17 cellular contexts compared by ENCODE assay signal in the genomic region with DNA sequence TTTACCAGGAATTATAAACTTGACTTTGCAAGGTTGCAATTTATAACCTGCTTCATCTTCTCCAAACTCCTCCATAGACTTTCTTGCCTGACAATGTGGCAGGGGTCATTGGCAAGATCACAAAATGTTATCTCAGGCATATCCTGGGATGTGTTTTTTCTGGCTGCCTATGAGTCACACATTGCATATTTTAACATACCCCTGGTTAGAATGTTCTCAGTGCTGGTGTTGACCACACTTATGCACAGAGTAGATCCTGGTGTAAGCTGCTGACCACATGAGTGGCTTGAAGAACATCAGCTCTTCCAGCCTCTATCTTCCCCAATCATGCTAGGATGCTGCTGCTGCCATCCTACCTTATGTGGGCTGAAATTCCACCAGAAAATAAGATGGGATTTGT.
DNase-seq lines count a peak whose midpoint lies in the region; ATAC-seq, FAIRE-seq and TF ChIP-seq lines count a peak whose summit lies in the region.
"Had no signal": no experiment of that assay in that cellular context is flagged by ENCODE, and none has a peak within 500 bp of the region (broad histone marks: within the 10 kb centered on the region; RNA-seq: fewer than 3 reads in every experiment).

No MANE protein-coding gene starts in this region.

- H3K4ac ChIP-seq in mesenchymal stem cell (ENCODE audit: low read depth in 1 of 2, low read length in 2 of 2) = no peak overlapping the region

- no peak overlapping the region for H2BK12ac ChIP-seq in mesenchymal stem cell (ENCODE audit: low read length in 2 of 2)

- no peak overlapping the region for H3K4me2 ChIP-seq in mesenchymal stem cell (ENCODE audit: low read length, poor library complexity, severe bottlenecking)

- H3K9me3 ChIP-seq in mesenchymal stem cell (ENCODE audit: control insufficient read depth, low read length) (no peaks in the 10 kb centered on the region), transverse colon (no peaks in the 10 kb centered on the region), aorta (ENCODE audit: control insufficient read depth, low read length) (no peaks in the 10 kb centered on the region)
- H3K9me3 ChIP-seq: esophagus squamous epithelium, prostate gland had no signal

- ATAC-seq in GM21825 (IDR thresholded peaks at IDR 0.05; ENCODE audit: unreplicated experiment) (no peak), aorta (ENCODE audit: low FRiP score) (no peak)
- ATAC-seq: Right ventricle myocardium inferior had no signal

- no peak for TF ChIP-seq EP300 in transverse colon (IDR thresholded peaks at IDR 0.05; ENCODE audit: low read depth)

- H3K14ac ChIP-seq in mesenchymal stem cell (ENCODE audit: low read length in 2 of 2) = no peak overlapping the region

- H3K27ac ChIP-seq in mesenchymal stem cell (ENCODE audit: low read length, poor library complexity, severe bottlenecking) (no peak overlapping the region), transverse colon (no peak overlapping the region), aorta (ENCODE audit: low read depth in 1 of 2, low read length in 2 of 2) (no peak overlapping the region)
- H3K27ac ChIP-seq: esophagus squamous epithelium, prostate gland had no signal

- no peak overlapping the region for H2BK15ac ChIP-seq in mesenchymal stem cell (ENCODE audit: low read depth, poor library complexity, severe bottlenecking)

- FAIRE-seq in RCC 7860 (lab: Jason Lieb, UNC) = peak; percentile 83
- FAIRE-seq: colon had no signal

- H4K91ac ChIP-seq in mesenchymal stem cell (ENCODE audit: low read length) = no peak overlapping the region

- H2AFZ ChIP-seq in mesenchymal stem cell (ENCODE audit: low read depth, low read length) = no peak overlapping the region

- H2AK5ac ChIP-seq in mesenchymal stem cell (ENCODE audit: low read length, severe bottlenecking) = no peak overlapping the region

- intact Hi-C loops in transverse colon (cut with DNase I; ENCODE audit: low total_unique reads) (no loop called here), aorta (cut with DNase I) (no loop called here)

- H3K4me1 ChIP-seq in mesenchymal stem cell (ENCODE audit: control insufficient read depth, insufficient read depth, low read depth, low read length) = no peaks in the 10 kb centered on the region
- H3K4me1 ChIP-seq in transverse colon = no peaks in the 10 kb centered on the region
- peaks cover 0 to 2% of the 10 kb centered on the region in 2 donors for H3K4me1 ChIP-seq in aorta (ENCODE audit: control insufficient read depth in 1 of 2, insufficient read depth in 2 of 2, low read length in 2 of 2)
- H3K4me1 ChIP-seq: prostate gland had no signal

- H2BK5ac ChIP-seq in mesenchymal stem cell (ENCODE audit: low read depth, low read length, poor library complexity, severe bottlenecking) = no peak overlapping the region

- no peaks in the 10 kb centered on the region for H3K79me1 ChIP-seq in mesenchymal stem cell (replicated peaks; ENCODE audit: low read length, poor library complexity, severe bottlenecking)

- TF ChIP-seq CTCF in cardiac fibroblast (IDR thresholded peaks at IDR 0.05; ENCODE audit: low read depth, low read length) (no peak), transverse colon (IDR thresholded peaks at IDR 0.05) (no peak)

- H3K4me3 ChIP-seq in cardiac fibroblast (replicated peaks in 1 of 2; ENCODE audit: low read depth in 2 of 2, low read length in 2 of 2) (no peak overlapping the region), mesenchymal stem cell (ENCODE audit: insufficient read depth in 1 of 2, low read depth in 1 of 2, low read length in 2 of 2) (no peak overlapping the region), transverse colon (no peak overlapping the region), aorta (ENCODE audit: low read length in 2 of 2) (no peak overlapping the region)
- H3K4me3 ChIP-seq: esophagus squamous epithelium, prostate gland had no signal

- peaks cover 0 to 70% of the 10 kb centered on the region in 2 experiments for H3K27me3 ChIP-seq in mesenchymal stem cell (ENCODE audit: control insufficient read depth in 1 of 2, insufficient read depth in 1 of 2, low read length in 2 of 2)
- no peaks in the 10 kb centered on the region for H3K27me3 ChIP-seq in transverse colon
- no peaks in the 10 kb centered on the region for H3K27me3 ChIP-seq in aorta (ENCODE audit: control insufficient read depth in 1 of 2, insufficient read depth in 2 of 2, low read length in 1 of 2)
- H3K27me3 ChIP-seq: esophagus squamous epithelium had no signal

- no peak overlapping the region for H4K8ac ChIP-seq in mesenchymal stem cell (ENCODE audit: low read length)

- no peak overlapping the region for H3K18ac ChIP-seq in mesenchymal stem cell (ENCODE audit: low read depth in 1 of 2, low read length in 2 of 2)

- DNase-seq in Caki2 (ENCODE audit: low read depth) = peak; percentile 23
- peak; percentile 72 for DNase-seq in RCC 7860 (ENCODE audit: low spot score)
- DNase-seq in cardiac fibroblast (ENCODE audit: low read depth in 2 of 2) = peak; percentile 63 to 72
- peak; percentile 85 for DNase-seq in mesenchymal stem cell
- no peak for DNase-seq in transverse colon
- no peak for DNase-seq in activated effector memory CD4-positive, alpha-beta T cell treated with anti-CD3 and anti-CD28 coated beads, Interleukin-2, amount 50 U/mL, for 16 hours
- DNase-seq in aorta = no peak
- DNase-seq: activated naive CD4-positive, alpha-beta T cell treated with anti-CD3 and anti-CD28 coated beads for 36 hours; esophagus squamous epithelium; KG1; NCI-H146; NCI-H748 treated with DMSO at 0.1 percent for 48 hours; trophoblast cell had no signal

- H3K9ac ChIP-seq in mesenchymal stem cell (ENCODE audit: low read length) = no peak overlapping the region

- in situ Hi-C loops in Caki2 (cut with HindIII; ENCODE audit: low pct_unique_long_range_greater_than_20kb, low sequenced_read_pairs) = no loop called here
- in situ Hi-C loops in transverse colon (cut with MboI; ENCODE audit: low pct_ligation_motif_present in 1 of 4, low pct_unique_long_range_greater_than_20kb in 1 of 4, low sequenced_read_pairs in 3 of 4) = loop anchor here in 1 of 4 donors (10.0 kb wide), 1 partner anchor 62 kb away; no protein-coding TSS in a partner anchor

- no peak for TF ChIP-seq POLR2A in transverse colon (IDR thresholded peaks at IDR 0.05)

- H3K36me3 ChIP-seq in mesenchymal stem cell (ENCODE audit: control insufficient read depth in 1 of 2, insufficient read depth in 2 of 2, low read depth in 1 of 2, low read length in 2 of 2) (no peaks in the 10 kb centered on the region), transverse colon (no peaks in the 10 kb centered on the region), aorta (ENCODE audit: control insufficient read depth in 1 of 2, insufficient read depth in 2 of 2, low read length in 1 of 2) (no peaks in the 10 kb centered on the region)
- H3K36me3 ChIP-seq: esophagus squamous epithelium, prostate gland had no signal

- H3K23ac ChIP-seq in mesenchymal stem cell (ENCODE audit: low read length in 2 of 2) = no peak overlapping the region

- H2BK120ac ChIP-seq in mesenchymal stem cell (ENCODE audit: low read depth, low read length) = no peak overlapping the region

Comparison
In these comparisons a context has a peak if more than half of its experiments do, and no peak if none do; other contexts are left out.
1. DNase-seq: peak in Caki2 (single experiment), RCC 7860 (single experiment), cardiac fibroblast (2 of 2) and mesenchymal stem cell (single experiment); none in transverse colon (single experiment), activated effector memory CD4-positive, alpha-beta T cell treated with anti-CD3 and anti-CD28 coated beads, Interleukin-2, amount 50 U/mL, for 16 hours (single experiment) and aorta (0 of 2).